Comparison of ENCODE assay signal across 35 cellular contexts in the genomic region with DNA sequence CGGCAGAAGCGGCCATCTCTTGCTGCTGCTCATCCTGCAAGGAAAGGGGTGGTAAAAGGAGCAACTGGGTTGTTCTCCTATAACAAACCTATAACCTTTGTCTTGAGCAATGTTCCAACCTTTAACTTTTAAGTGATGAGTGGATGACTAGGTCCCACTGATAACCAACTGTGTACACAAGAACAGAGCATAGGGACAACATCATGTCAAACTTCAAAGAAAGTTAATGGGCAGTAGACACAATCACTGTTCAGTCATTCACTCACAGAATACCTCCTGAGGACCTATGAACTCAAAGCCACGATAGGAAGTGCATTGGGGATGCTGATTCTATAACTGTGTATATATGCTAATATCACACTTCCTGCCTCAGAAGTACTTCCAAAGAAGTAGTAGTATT. TPM values are rescaled to one million over a fixed set of nuclear protein-coding genes. Genes with fewer than 3 reads are reported as not detected.
"Had no signal": no experiment of that assay in that cellular context is flagged by ENCODE, and none has a peak within 500 bp of the region (broad histone marks: within the 10 kb centered on the region; RNA-seq: fewer than 3 reads in every experiment).

No MANE protein-coding gene starts in this region.

- H3K9me3 ChIP-seq: ovary, psoas muscle, spleen, suprapubic skin, testis, tibial artery, transverse colon, upper lobe of right lung, uterus had no signal

- DNase-seq: natural killer cell; occipital lobe; ovary; posterior cingulate gyrus; psoas muscle; right cardiac atrium; spleen; stimulated activated CD4-positive, alpha-beta T cell treated with anti-CD3 and anti-CD28 coated beads, Interleukin-12 subunit alpha, Interleukin-12 subunit beta, amount 100 ng/mL, for 4 hours; stimulated activated CD4-positive, alpha-beta T cell treated with anti-CD3 and anti-CD28 coated beads, Interleukin-1b, Interleukin-23, amount 100 ng/mL, for 48 hours; stimulated activated CD4-positive, alpha-beta T cell treated with anti-CD3 and anti-CD28 coated beads, Interleukin-4, amount 100 ng/mL, for 1 hour; stimulated activated CD4-positive, alpha-beta T cell treated with anti-CD3 and anti-CD28 coated beads, Interleukin-4, amount 100 ng/mL, for 4 hours; stimulated activated CD8-positive, alpha-beta memory T cell treated with anti-CD3 and anti-CD28 coated beads, Interleukin-4, amount 100 ng/mL, for 48 hours; stimulated activated naive CD4-positive, alpha-beta T cell; stimulated activated naive CD8-positive, alpha-beta T cell treated with anti-CD3 and anti-CD28 coated beads, Interleukin-15, amount 100 ng/mL, for 72 hours; stimulated activated naive CD8-positive, alpha-beta T cell treated with anti-CD3 and anti-CD28 coated beads, Interleukin-15, Interleukin-2, amounts not matched to agents 100 U/mL and 50 U/mL, for 24 hours; substantia nigra; testis; tibial artery; transverse colon; upper lobe of right lung; uterus had no signal

- H3K79me2 ChIP-seq: parathyroid adenoma had no signal

- H3K4me1 Mint-ChIP-seq: natural killer cell; stimulated activated memory B cell treated with anti-CD40 and anti-IgM and Interleukin-4, amounts not matched to agents 10 μg/mL and 1 μg/mL and 100 μg/mL, for 72 hours; stimulated activated naive CD8-positive, alpha-beta T cell treated with anti-CD3 and anti-CD28 coated beads, Interleukin-15, amount 100 ng/mL, for 72 hours had no signal

- H3K9ac ChIP-seq: neural progenitor cell, parathyroid adenoma had no signal

- H3K4me2 ChIP-seq: smooth muscle cell had no signal

- ATAC-seq: natural killer cell; psoas muscle; sciatic nerve; stimulated activated memory B cell treated with anti-CD40 and anti-IgM and Interleukin-4, amounts not matched to agents 10 μg/mL and 1 μg/mL and 100 μg/mL, for 72 hours; stimulated activated naive CD8-positive, alpha-beta T cell treated with anti-CD3 and anti-CD28 coated beads, Interleukin-15, amount 100 ng/mL, for 72 hours; stimulated activated naive CD8-positive, alpha-beta T cell treated with anti-CD3 and anti-CD28 coated beads, Interleukin-15, Interleukin-2, amounts not matched to agents 100 U/mL and 50 U/mL, for 24 hours; upper lobe of right lung had no signal

- H3K9me3 Mint-ChIP-seq: natural killer cell; neural progenitor cell; stimulated activated naive CD8-positive, alpha-beta T cell treated with anti-CD3 and anti-CD28 coated beads, Interleukin-15, amount 100 ng/mL, for 72 hours; type B pancreatic cell had no signal

- H2AFZ ChIP-seq: neural progenitor cell, parathyroid adenoma had no signal

- H3K36me3 ChIP-seq: neural progenitor cell, ovary, spleen, transverse colon, uterus had no signal

- H3K4me3 Mint-ChIP-seq: natural killer cell; nephron; neural progenitor cell; stimulated activated memory B cell treated with anti-CD40 and anti-IgM and Interleukin-4, amounts not matched to agents 10 μg/mL and 1 μg/mL and 100 μg/mL, for 72 hours; stimulated activated naive CD8-positive, alpha-beta T cell treated with anti-CD3 and anti-CD28 coated beads, Interleukin-15, amount 100 ng/mL, for 72 hours; type B pancreatic cell had no signal

- H3K4me3 ChIP-seq: neural progenitor cell, ovary, psoas muscle, skin epidermis, smooth muscle cell, spleen, suprapubic skin, testis, tibial artery, transverse colon, upper lobe of right lung, uterus had no signal

- H3K4me1 ChIP-seq: parathyroid adenoma, psoas muscle, suprapubic skin, testis, tibial artery, transverse colon, uterus had no signal

- H3K36me3 Mint-ChIP-seq: natural killer cell; neural progenitor cell; stimulated activated memory B cell treated with anti-CD40 and anti-IgM and Interleukin-4, amounts not matched to agents 10 μg/mL and 1 μg/mL and 100 μg/mL, for 72 hours; type B pancreatic cell had no signal

- H3K27me3 ChIP-seq: neural progenitor cell, ovary, suprapubic skin, testis, tibial artery, upper lobe of right lung, uterus had no signal

- H3K27ac Mint-ChIP-seq: natural killer cell; nephron; neural progenitor cell; progenitor cell of endocrine pancreas; stimulated activated memory B cell treated with anti-CD40 and anti-IgM and Interleukin-4, amounts not matched to agents 10 μg/mL and 1 μg/mL and 100 μg/mL, for 72 hours; stimulated activated naive CD8-positive, alpha-beta T cell treated with anti-CD3 and anti-CD28 coated beads, Interleukin-15, amount 100 ng/mL, for 72 hours; type B pancreatic cell had no signal

- H3K27ac ChIP-seq: neural progenitor cell, ovary, parathyroid adenoma, psoas muscle, skin epidermis, spleen, suprapubic skin, testis, tibial artery, transverse colon, upper lobe of right lung, uterus had no signal

RNA-seq across cellular contexts. Expression of gene CFAP97D1, which starts 21.6 kb away (rescaled TPM):
- total RNA-seq: natural killer cell, occipital lobe, osteoblast, progenitor cell of endocrine pancreas, psoas muscle, sciatic nerve, transverse colon, upper lobe of right lung, urinary bladder, uterus had no signal
- polyA plus RNA-seq: ovary, smooth muscle cell had no signal

RNA-seq across cellular contexts. Expression of gene MPP3, which starts 31.1 kb away (rescaled TPM):
- total RNA-seq: natural killer cell had no signal

RNA-seq across cellular contexts. Expression of gene SOST, which starts 43.3 kb away (rescaled TPM):
- total RNA-seq: natural killer cell, occipital lobe, osteoblast, ovary, psoas muscle, renal cortical epithelial cell, sciatic nerve, smooth muscle cell, spleen, suprapubic skin, transverse colon, upper lobe of right lung, uterus had no signal
- polyA plus RNA-seq: psoas muscle, smooth muscle cell, urinary bladder had no signal

RNA-seq across cellular contexts. Expression of gene CD300LG, which starts 45.1 kb away (rescaled TPM):
- total RNA-seq: natural killer cell, occipital lobe, osteoblast, progenitor cell of endocrine pancreas, renal cortical epithelial cell, smooth muscle cell had no signal
- polyA plus RNA-seq: neural cell, smooth muscle cell had no signal
